ENCODE assay signal across 12 cellular contexts in the genomic region with DNA sequence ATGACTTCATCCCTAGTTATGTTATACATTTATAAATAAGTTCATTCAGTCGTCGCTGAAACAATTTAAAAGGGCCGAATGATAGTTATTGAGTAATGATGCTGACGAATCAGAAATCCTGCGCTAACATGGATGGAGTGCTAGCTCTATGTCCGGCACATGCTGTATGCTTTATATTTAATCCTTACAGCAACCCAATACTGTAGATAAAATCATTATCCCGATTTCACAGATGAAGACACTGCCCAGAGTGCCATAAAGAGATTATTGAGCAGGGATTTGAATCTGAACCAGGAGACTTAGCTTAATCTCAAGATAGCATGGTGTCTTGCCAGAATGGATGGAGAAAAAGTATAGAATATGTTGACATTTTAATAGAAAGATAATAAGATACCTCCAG. TPM values are rescaled to one million over a fixed set of nuclear protein-coding genes. Genes with fewer than 3 reads are reported as not detected.
DNase-seq lines count a peak whose midpoint lies in the region; ATAC-seq, FAIRE-seq and TF ChIP-seq lines count a peak whose summit lies in the region.
"Had no signal": no experiment of that assay in that cellular context is flagged by ENCODE, and none has a peak within 500 bp of the region (broad histone marks: within the 10 kb centered on the region; RNA-seq: fewer than 3 reads in every experiment).

No MANE protein-coding gene starts in this region.

- FAIRE-seq in endothelial cell of umbilical vein (lab: Jason Lieb, UNC) = no peak

- H3K27me3 ChIP-seq in left ventricle myocardium inferior (ENCODE audit: low read depth) (peaks cover 7% of the 10 kb centered on the region), endothelial cell of umbilical vein (ENCODE audit: control insufficient read depth in 2 of 2, insufficient read depth in 2 of 2, low read length in 2 of 2) (no peaks in the 10 kb centered on the region), GM23248 (replicated peaks; ENCODE audit: insufficient read depth) (peaks cover 33% of the 10 kb centered on the region)

- H3K4me2 ChIP-seq in endothelial cell of umbilical vein (ENCODE audit: insufficient read depth, low read length) (peak overlapping the region; percentile 79), GM23248 (ENCODE audit: unreplicated experiment) (no peak overlapping the region)

- H3K4me1 ChIP-seq in left ventricle myocardium inferior (peaks cover 39% of the 10 kb centered on the region), endothelial cell of umbilical vein (ENCODE audit: control insufficient read depth, extremely low read depth, insufficient read depth, low read length) (peaks cover 7% of the 10 kb centered on the region), GM23248 (ENCODE audit: insufficient read depth) (no peaks in the 10 kb centered on the region)

- H4K20me1 ChIP-seq in endothelial cell of umbilical vein (replicated peaks; ENCODE audit: control insufficient read depth, extremely low read depth, insufficient read depth, low read length) (no peaks in the 10 kb centered on the region), GM23248 (ENCODE audit: insufficient read depth) (no peaks in the 10 kb centered on the region)

- BruUV-seq in endothelial cell of umbilical vein (replicated peaks; lab: Mats Ljungman, UMichigan) = no TSS peak

- H3F3A ChIP-seq in GM23248 (ENCODE audit: insufficient read depth) = no peaks in the 10 kb centered on the region

- H3K9ac ChIP-seq in endothelial cell of umbilical vein (replicated peaks; ENCODE audit: extremely low read depth, insufficient read depth, low read length) = no peak overlapping the region
- no peak overlapping the region for H3K9ac ChIP-seq in GM23248

- no peaks in the 10 kb centered on the region for H3K9me1 ChIP-seq in endothelial cell of umbilical vein (replicated peaks; ENCODE audit: control insufficient read depth, extremely low read depth, insufficient read depth, low read length)

- CTCF ChIA-PET in endothelial cell of umbilical vein (lab: Charles Lee) (interaction anchor here (1.0 to 1.8 kb wide), 3 partner anchors 33 to 582 kb away, joined by 3 to 4 read pairs (median 3); no protein-coding TSS in a partner anchor), GM10248 (lab: Yijun Ruan, JAX) (interaction anchor here (1.1 to 3.1 kb wide), 2 partner anchors 9 to 33 kb away, joined by 3 to 10 read pairs; no protein-coding TSS in a partner anchor)

- no peak for DNase-seq in left ventricle myocardium inferior
- no peak for DNase-seq in cardiac septum (ENCODE audit: low spot score)
- DNase-seq in SHP77 treated with DMSO at 0.1 percent for 48 hours (lab: John Stamatoyannopoulos, UW) = peak; percentile 26
- no peak for DNase-seq in endothelial cell of umbilical vein (ENCODE audit: low read depth, low spot score)
- DNase-seq in superior temporal gyrus (ENCODE audit: extremely low spot score) = peak; percentile 41
- DNase-seq in GM10248 (ENCODE audit: extremely low spot score) = no peak
- no peak for DNase-seq in GM23248
- DNase-seq: activated CD8-positive, alpha-beta memory T cell treated with anti-CD3 and anti-CD28 coated beads for 24 hours; CD4-positive, CD25-positive, alpha-beta regulatory T cell; MV-4-11; NK-92 treated with Interleukin-12 subunit alpha and Interleukin-12 subunit beta, amount 100 ng/mL, for 24 hours had no signal

- no peak for TF ChIP-seq POLR2A in endothelial cell of umbilical vein (IDR thresholded peaks at IDR 0.05; ENCODE audit: low read depth, low read length)

- dilution Hi-C loops in endothelial cell of umbilical vein (cut with MboI; ENCODE audit: extremely low pct_ligation_motif_present, low sequenced_read_pairs) = no loop called here

- H3K4me3 ChIP-seq in left ventricle myocardium inferior (peak overlapping the region; percentile 81), endothelial cell of umbilical vein (replicated peaks in 1 of 3; ENCODE audit: insufficient read depth in 1 of 3, low read depth in 1 of 3, low read length in 3 of 3) (peak overlapping the region in 1 of 3 experiments; percentile 96), GM23248 (no peak overlapping the region)

- H3K79me2 ChIP-seq in endothelial cell of umbilical vein (ENCODE audit: control insufficient read depth, insufficient read depth, low read length) = peaks cover 9% of the 10 kb centered on the region
- no peaks in the 10 kb centered on the region for H3K79me2 ChIP-seq in GM23248 (ENCODE audit: insufficient read depth)

- ATAC-seq in GM18870 (IDR thresholded peaks at IDR 0.05; ENCODE audit: unreplicated experiment) = no peak

- H3K9me2 ChIP-seq in GM23248 (ENCODE audit: insufficient read depth) = no peaks in the 10 kb centered on the region

- POLR2A ChIA-PET in endothelial cell of umbilical vein (lab: Charles Lee) (no interaction called here), GM10248 (lab: Yijun Ruan, JAX) (no interaction called here)

- intact Hi-C loops in left ventricle myocardium inferior (cut with micrococcal nuclease) = no loop called here
- intact Hi-C loops in cardiac septum (cut with DNase I) = no loop called here
- intact Hi-C loops in endothelial cell of umbilical vein (cut with micrococcal nuclease) = no loop called here

- H2AFZ ChIP-seq in endothelial cell of umbilical vein (ENCODE audit: low read depth, low read length) (no peak overlapping the region), GM23248 (no peak overlapping the region)

- H3K36me3 ChIP-seq in left ventricle myocardium inferior = no peaks in the 10 kb centered on the region
- H3K36me3 ChIP-seq in endothelial cell of umbilical vein (ENCODE audit: control insufficient read depth in 2 of 2, extremely low read depth in 1 of 2, insufficient read depth in 2 of 2, low read length in 2 of 2) = no peaks in the 10 kb centered on the region
- no peaks in the 10 kb centered on the region for H3K36me3 ChIP-seq in GM23248 (ENCODE audit: low read depth)

- WGBS in GM23248 (ENCODE audit: low coverage in 1 of 2, low lambda C conversion rate in 2 of 2, missing lambda C conversion rate in 2 of 2), 2 experiments = 86 to 88% methylated on average over 7 of the region's 7 CpGs

- H3K9me3 ChIP-seq in left ventricle myocardium inferior (replicated peaks) = no peaks in the 10 kb centered on the region
- no peaks in the 10 kb centered on the region for H3K9me3 ChIP-seq in endothelial cell of umbilical vein (replicated peaks; ENCODE audit: control insufficient read depth, insufficient read depth, low read length)
- no peaks in the 10 kb centered on the region for H3K9me3 ChIP-seq in GM23248 (ENCODE audit: low read depth)

- no peak for TF ChIP-seq CTCF in left ventricle myocardium inferior (IDR thresholded peaks at IDR 0.05; ENCODE audit: borderline replicate concordance)
- no peak for TF ChIP-seq CTCF in endothelial cell of umbilical vein (IDR thresholded peaks at IDR 0.05; ENCODE audit: extremely low read depth in 1 of 2, insufficient read depth in 1 of 2, low read depth in 1 of 2, low read length in 2 of 2)
- TF ChIP-seq CTCF in GM10248 (IDR thresholded peaks at IDR 0.05; ENCODE audit: control extremely low read depth, extremely low read depth, low read depth, missing control alignments) = no peak

- peak overlapping the region; percentile 96 for H3K27ac ChIP-seq in left ventricle myocardium inferior (replicated peaks)
- H3K27ac ChIP-seq in endothelial cell of umbilical vein (ENCODE audit: insufficient read depth, low read depth, low read length) = no peak overlapping the region
- H3K27ac ChIP-seq in GM23248 = no peak overlapping the region

- in situ Hi-C loops in GM23248 (cut with MboI) = no loop called here

TF ChIP-seq in endothelial cell of umbilical vein, 7 proteins besides CTCF, POLR2A, EP300 and RAD21:
- TF ChIP-seq FOS (IDR thresholded peaks at IDR 0.05; ENCODE audit: borderline replicate concordance, insufficient read depth, low read length) (no peak), EZH2 (IDR thresholded peaks at IDR 0.05; ENCODE audit: borderline replicate concordance, low read depth, low read length, severe bottlenecking) (no peak), JUN (IDR thresholded peaks at IDR 0.05; ENCODE audit: borderline replicate concordance, insufficient read depth, insufficient read length, low read depth) (no peak), MYC (IDR thresholded peaks at IDR 0.05; ENCODE audit: low read depth, low read length) (no peak), POLR2AphosphoS5 (IDR thresholded peaks at IDR 0.05; ENCODE audit: insufficient read depth, low read depth, low read length) (no peak)
- TF ChIP-seq, protein P1, sequence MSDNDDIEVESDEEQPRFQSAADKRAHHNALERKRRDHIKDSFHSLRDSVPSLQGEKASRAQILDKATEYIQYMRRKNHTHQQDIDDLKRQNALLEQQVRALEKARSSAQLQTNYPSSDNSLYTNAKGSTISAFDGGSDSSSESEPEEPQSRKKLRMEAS (IDR thresholded peaks at IDR 0.05; ENCODE audit: insufficient read depth, insufficient read length) = no peak

RNA-seq across cellular contexts. Expression of a gene that starts 1.1 kb away (rescaled TPM):
- 54.9 TPM for total RNA-seq in left ventricle myocardium inferior
- total RNA-seq in cardiac septum = 76.0 TPM
- total RNA-seq in endothelial cell of umbilical vein = 39.7 and 47.1 TPM in 2 replicates
- polyA plus RNA-seq in endothelial cell of umbilical vein = 13.9 and 19.0 TPM in 2 replicates
- polyA plus RNA-seq in endothelial cell of umbilical vein (2011; cell fraction: cytosol; rRNA removed) = 21.2 and 24.1 TPM in 2 replicates
- polyA plus RNA-seq in endothelial cell of umbilical vein (2011; cell fraction: nucleus; rRNA removed) = 78.5 and 88.7 TPM in 2 replicates
- 42.2 and 46.8 TPM in 2 replicates for polyA plus RNA-seq in endothelial cell of umbilical vein (2012)
- polyA minus RNA-seq in endothelial cell of umbilical vein = 21.5 and 29.3 TPM in 2 replicates
- 2.0 TPM for polyA minus RNA-seq in endothelial cell of umbilical vein (2011; cell fraction: cytosol; rRNA and poly(A)+ RNA removed)
- polyA minus RNA-seq in endothelial cell of umbilical vein (2011; cell fraction: nucleus; rRNA and poly(A)+ RNA removed) = 44.1 and 52.3 TPM in 2 replicates
- not detected in 2 replicates for total RNA-seq in GM23248 (2014; rRNA removed; shearing (Covaris generic))
- polyA plus RNA-seq in GM23248 (2016; fragmentation: Nextera tagmentation; extraction: Ambion mirVana) = not detected in 2 replicates

Comparison
In these comparisons a context has a peak if more than half of its experiments do, and no peak if none do; other contexts are left out.
1. DNase-seq: peak in SHP77 treated with DMSO at 0.1 percent for 48 hours (single experiment) and superior temporal gyrus (single experiment); none in left ventricle myocardium inferior (single experiment), cardiac septum (single experiment), endothelial cell of umbilical vein (single experiment), GM10248 (single experiment) and GM23248 (single experiment).
2. RNA of a gene that starts 1.1 kb away (total RNA-seq): 76.0 TPM in cardiac septum (single experiment), 54.9 TPM in left ventricle myocardium inferior (single experiment) and 39.7 to 47.1 TPM in endothelial cell of umbilical vein; not detected in GM23248; every median in the first group is over 10 times any median in the second.